Comparison of ENCODE assay signal across 30 cellular contexts in the genomic region with DNA sequence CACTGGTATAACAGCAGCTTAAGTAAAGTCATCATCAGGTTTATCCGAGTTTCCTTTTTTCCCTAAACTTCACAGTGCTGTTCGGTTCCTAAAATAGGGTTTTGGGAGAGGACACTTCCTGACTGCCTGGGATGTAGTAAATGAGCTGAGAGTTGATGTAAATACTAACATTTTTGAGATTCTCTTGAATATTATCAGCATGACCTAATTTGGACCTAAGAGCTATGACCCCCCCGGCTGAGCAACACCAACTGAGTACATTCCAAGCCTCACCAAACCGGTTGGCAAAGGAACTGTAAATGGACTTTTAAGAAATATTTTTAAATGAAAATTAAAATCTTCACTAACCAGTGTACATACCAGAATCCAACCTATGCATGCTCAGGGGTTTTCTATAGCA.
"Had no signal": no experiment of that assay in that cellular context is flagged by ENCODE, and none has a peak within 500 bp of the region (broad histone marks: within the 10 kb centered on the region; RNA-seq: fewer than 3 reads in every experiment).

No MANE protein-coding gene starts in this region.

- FAIRE-seq: endometrium had no signal

- H2AFZ ChIP-seq: neural progenitor cell had no signal

- H3K27me3 ChIP-seq: brain microvascular endothelial cell, gastrocnemius medialis, neural progenitor cell, sigmoid colon, spleen had no signal

- H3K9me3 Mint-ChIP-seq: activated CD4-positive, alpha-beta T cell treated with anti-CD3 and anti-CD28 coated beads, Interleukin-2, amount 10 ng/mL, durations not matched to agents 7 days and 5 days; activated CD8-positive, alpha-beta T cell treated with anti-CD3 and anti-CD28 coated beads for 36 hours; activated naive CD8-positive, alpha-beta T cell treated with anti-CD3 and anti-CD28 coated beads, Interleukin-2, amount 50 U/mL, for 24 hours; dendritic cell treated with granulocyte-macrophage colony-stimulating factor and Interleukin-4, amounts not matched to agents 40 ng/mL and 50 ng/mL, for 4 days; memory B cell; neural progenitor cell; T-cell; T-helper 2 cell treated with Interferon-gamma antibody and Interleukin-4, amounts not matched to agents 5 μg/mL and 100 μg/mL, for 36 hours had no signal

- ATAC-seq: activated CD8-positive, alpha-beta memory T cell treated with anti-CD3 and anti-CD28 coated beads, Interleukin-2, amount 10 ng/mL, durations not matched to agents 7 days and 5 days; activated CD8-positive, alpha-beta T cell treated with anti-CD3 and anti-CD28 coated beads for 36 hours; activated naive CD8-positive, alpha-beta T cell treated with anti-CD3 and anti-CD28 coated beads, Interleukin-2, amount 50 U/mL, for 24 hours; gastrocnemius medialis; left ventricle myocardium superior; naive thymus-derived CD4-positive, alpha-beta T cell; SK-N-SH treated with all-trans-retinoic acid at 6 μM for 48 hours; T-cell had no signal

- H3K36me3 ChIP-seq: brain microvascular endothelial cell, gastrocnemius medialis, neural progenitor cell, sigmoid colon, spleen, WERI-Rb-1 had no signal

- H3K27ac ChIP-seq: brain microvascular endothelial cell, gastrocnemius medialis, neural progenitor cell, spleen, thoracic aorta, WERI-Rb-1 had no signal

- H3K4me1 ChIP-seq: gastrocnemius medialis, neural progenitor cell, sigmoid colon, spleen had no signal

- H3K36me3 Mint-ChIP-seq: memory B cell; naive thymus-derived CD4-positive, alpha-beta T cell; neural progenitor cell; T-cell had no signal

- H3K27ac Mint-ChIP-seq: activated CD4-positive, alpha-beta T cell treated with anti-CD3 and anti-CD28 coated beads, Interleukin-2, amount 10 ng/mL, durations not matched to agents 7 days and 5 days; activated CD8-positive, alpha-beta memory T cell treated with anti-CD3 and anti-CD28 coated beads, Interleukin-2, amount 10 ng/mL, durations not matched to agents 7 days and 5 days; activated CD8-positive, alpha-beta T cell treated with anti-CD3 and anti-CD28 coated beads for 36 hours; activated naive CD8-positive, alpha-beta T cell treated with anti-CD3 and anti-CD28 coated beads, Interleukin-2, amount 50 U/mL, for 24 hours; dendritic cell treated with granulocyte-macrophage colony-stimulating factor and Interleukin-4, amounts not matched to agents 40 ng/mL and 50 ng/mL, for 4 days; memory B cell; naive thymus-derived CD4-positive, alpha-beta T cell; neural progenitor cell; T-cell; T-helper 2 cell treated with Interferon-gamma antibody and Interleukin-4, amounts not matched to agents 5 μg/mL and 100 μg/mL, for 36 hours had no signal

- H3K4me3 ChIP-seq: gastrocnemius medialis, neural progenitor cell, sigmoid colon, spleen, thoracic aorta had no signal

- H3K9me3 ChIP-seq: gastrocnemius medialis, sigmoid colon, spleen, thoracic aorta had no signal

- DNase-seq: activated CD4-positive, alpha-beta T cell treated with anti-CD3 and anti-CD28 coated beads, Interleukin-2, amount 10 ng/mL, durations not matched to agents 7 days and 5 days; activated CD4-positive, CD25-positive, alpha-beta regulatory T cell treated with anti-CD3 and anti-CD28 coated beads, Interleukin-2, amount 50 U/mL, for 72 hours; activated CD8-positive, alpha-beta memory T cell treated with anti-CD3 and anti-CD28 coated beads, Interleukin-2, amount 10 ng/mL, durations not matched to agents 7 days and 5 days; activated CD8-positive, alpha-beta T cell treated with anti-CD3 and anti-CD28 coated beads for 36 hours; activated gamma-delta T cell; activated naive CD4-positive, alpha-beta T cell treated with anti-CD3 and anti-CD28 coated beads, Interleukin-2, amount 50 U/mL, for 16 hours; activated naive CD8-positive, alpha-beta T cell treated with anti-CD3 and anti-CD28 coated beads, Interleukin-2, amount 50 U/mL, for 24 hours; activated T-cell treated with anti-CD3 and anti-CD28 coated beads for 4 hours; anterior cingulate cortex; brain microvascular endothelial cell; caudate nucleus; effector CD4-positive, alpha-beta T cell; gastrocnemius medialis; kidney glomerular epithelial cell; left ventricle myocardium superior; naive thymus-derived CD4-positive, alpha-beta T cell; retina; sigmoid colon; spleen; stimulated activated CD4-positive, alpha-beta T cell treated with anti-CD3 and anti-CD28 coated beads, Interleukin-4, amount 100 ng/mL, for 1 hour; stimulated activated naive CD4-positive, alpha-beta T cell treated with Interleukin-2 at 50 U/mL for 16 hours; T-cell; WERI-Rb-1 had no signal

- H3K27me3 Mint-ChIP-seq: dendritic cell treated with granulocyte-macrophage colony-stimulating factor and Interleukin-4, amounts not matched to agents 40 ng/mL and 50 ng/mL, for 4 days; T-cell had no signal

- H3K9ac ChIP-seq: neural progenitor cell had no signal

- H3K4me3 Mint-ChIP-seq: activated CD4-positive, alpha-beta T cell treated with anti-CD3 and anti-CD28 coated beads, Interleukin-2, amount 10 ng/mL, durations not matched to agents 7 days and 5 days; activated CD8-positive, alpha-beta memory T cell treated with anti-CD3 and anti-CD28 coated beads, Interleukin-2, amount 10 ng/mL, durations not matched to agents 7 days and 5 days; activated CD8-positive, alpha-beta T cell treated with anti-CD3 and anti-CD28 coated beads for 36 hours; activated naive CD8-positive, alpha-beta T cell treated with anti-CD3 and anti-CD28 coated beads, Interleukin-2, amount 50 U/mL, for 24 hours; dendritic cell treated with granulocyte-macrophage colony-stimulating factor and Interleukin-4, amounts not matched to agents 40 ng/mL and 50 ng/mL, for 4 days; memory B cell; naive thymus-derived CD4-positive, alpha-beta T cell; neural progenitor cell; T-cell; T-helper 2 cell treated with Interferon-gamma antibody and Interleukin-4, amounts not matched to agents 5 μg/mL and 100 μg/mL, for 36 hours had no signal

- H3K4me2 ChIP-seq: neural progenitor cell had no signal
